In genomic region chr3:156547637-156548036, GRCh38 we compare ENCODE assay signal across 16 cellular contexts. TPM values are rescaled to one million over a fixed set of nuclear protein-coding genes. Genes with fewer than 3 reads are reported as not detected.
DNase-seq lines count a peak whose midpoint lies in the region; ATAC-seq and TF ChIP-seq lines count a peak whose summit lies in the region.
"Had no signal": no experiment of that assay in that cellular context is flagged by ENCODE, and none has a peak within 500 bp of the region (broad histone marks: within the 10 kb centered on the region; RNA-seq: fewer than 3 reads in every experiment).

No MANE protein-coding gene starts in this region.

- ATAC-seq in heart left ventricle (peak; percentile 49 to 78 (median 61)), GM18858 (IDR thresholded peaks at IDR 0.05; ENCODE audit: unreplicated experiment) (no peak)

- TF ChIP-seq POLR2A in heart left ventricle (IDR thresholded peaks at IDR 0.05): no peak

- H3K27ac ChIP-seq in heart left ventricle: peak overlapping the region; percentile 35 to 80 (median 58)
- peak overlapping the region; percentile 70 for H3K27ac ChIP-seq in rectal smooth muscle tissue (ENCODE audit: low read depth, low read length)
- no peak overlapping the region for H3K27ac ChIP-seq in ascending aorta
- H3K27ac ChIP-seq: parathyroid adenoma had no signal

- no peaks in the 10 kb centered on the region for H3K9me3 ChIP-seq in Loucy (ENCODE audit: insufficient read depth, low read depth, low read length)
- no peaks in the 10 kb centered on the region for H3K9me3 ChIP-seq in heart left ventricle
- no peaks in the 10 kb centered on the region for H3K9me3 ChIP-seq in ascending aorta
- H3K9me3 ChIP-seq: breast epithelium had no signal

- no peaks in the 10 kb centered on the region for H3K27me3 ChIP-seq in Loucy (ENCODE audit: insufficient read depth, low read length, poor library complexity, severe bottlenecking)
- H3K27me3 ChIP-seq in heart left ventricle: no peaks in the 10 kb centered on the region
- no peaks in the 10 kb centered on the region for H3K27me3 ChIP-seq in rectal smooth muscle tissue (ENCODE audit: control insufficient read depth, insufficient read depth, low read length)
- no peaks in the 10 kb centered on the region for H3K27me3 ChIP-seq in ascending aorta
- H3K27me3 ChIP-seq: breast epithelium had no signal

- no peak overlapping the region for H3K9ac ChIP-seq in Loucy (ENCODE audit: low read depth, low read length, poor library complexity, severe bottlenecking)
- H3K9ac ChIP-seq in rectal smooth muscle tissue (ENCODE audit: low read length): no peak overlapping the region
- H3K9ac ChIP-seq: parathyroid adenoma had no signal

- TF ChIP-seq CTCF in Loucy (conservative IDR thresholded peaks at IDR 0.05; ENCODE audit: low read length) (no peak), cardiac fibroblast (IDR thresholded peaks at IDR 0.05; ENCODE audit: low read depth, low read length) (no peak), heart left ventricle (IDR thresholded peaks at IDR 0.05) (no peak), ascending aorta (IDR thresholded peaks at IDR 0.05) (no peak)

- DNase-seq in cardiac fibroblast (ENCODE audit: low read depth in 2 of 2): peak; percentile 59 to 65
- peak in 1 of 5 donors; percentile 45 for DNase-seq in heart left ventricle
- no peak for DNase-seq in iPS-NIHi11 (ENCODE audit: low spot score)
- no peak for DNase-seq in germinal center (ENCODE audit: low spot score)
- no peak for DNase-seq in ascending aorta (ENCODE audit: low spot score in 2 of 2)
- DNase-seq: activated CD4-positive, CD25-positive, alpha-beta regulatory T cell treated with anti-CD3 and anti-CD28 coated beads, Interleukin-2, amount 50 U/mL, for 72 hours; activated naive CD4-positive, alpha-beta T cell; AML-193; head of caudate nucleus; NCI-H1105 treated with DMSO at 0.1 percent for 48 hours; stimulated activated CD4-positive, alpha-beta T cell treated with anti-CD3 and anti-CD28 coated beads, Interleukin-15, amount 100 ng/mL, for 24 hours had no signal

- H3K4me3 ChIP-seq in Loucy (ENCODE audit: low read length, poor library complexity, severe bottlenecking): no peak overlapping the region
- no peak overlapping the region for H3K4me3 ChIP-seq in cardiac fibroblast (replicated peaks in 1 of 2; ENCODE audit: low read depth in 2 of 2, low read length in 2 of 2)
- no peak overlapping the region for H3K4me3 ChIP-seq in heart left ventricle
- H3K4me3 ChIP-seq in rectal smooth muscle tissue (ENCODE audit: low read length): no peak overlapping the region
- no peak overlapping the region for H3K4me3 ChIP-seq in ascending aorta

- no peak overlapping the region for H2AFZ ChIP-seq in Loucy (ENCODE audit: low read length)
- H2AFZ ChIP-seq: parathyroid adenoma had no signal

- peaks cover 87% of the 10 kb centered on the region for H3K79me2 ChIP-seq in Loucy (ENCODE audit: insufficient read depth, low read length)

- H3K9me2 ChIP-seq in Loucy (replicated peaks; ENCODE audit: low read depth, low read length): no peaks in the 10 kb centered on the region

- WGBS in heart left ventricle, 4 donors: 28 to 35% (median 29%) methylated on average over 2 of the region's 2 CpGs

- peaks cover 59% of the 10 kb centered on the region for H3K36me3 ChIP-seq in Loucy (ENCODE audit: insufficient read depth, low read length)
- H3K36me3 ChIP-seq in heart left ventricle: peaks cover 0 to 99% (median 92%) of the 10 kb centered on the region in 9 donors
- H3K36me3 ChIP-seq in rectal smooth muscle tissue (ENCODE audit: control insufficient read depth, insufficient read depth, low read length): peaks cover 9% of the 10 kb centered on the region
- peaks cover 11 to 55% of the 10 kb centered on the region in 2 donors for H3K36me3 ChIP-seq in ascending aorta
- H3K36me3 ChIP-seq: breast epithelium had no signal

- H3K4me1 ChIP-seq in Loucy (ENCODE audit: insufficient read depth, low read length, poor library complexity, severe bottlenecking): peaks cover 58% of the 10 kb centered on the region
- H3K4me1 ChIP-seq in heart left ventricle: peaks cover 8 to 99% (median 74%) of the 10 kb centered on the region in 12 donors
- H3K4me1 ChIP-seq in rectal smooth muscle tissue (ENCODE audit: control insufficient read depth, insufficient read depth, low read length): peaks cover 49% of the 10 kb centered on the region
- H3K4me1 ChIP-seq in ascending aorta: peaks cover 0 to 20% of the 10 kb centered on the region in 2 donors

- H4K20me1 ChIP-seq in Loucy (ENCODE audit: insufficient read depth, low read length, poor library complexity, severe bottlenecking): peaks cover 57% of the 10 kb centered on the region

- intact Hi-C loops in heart left ventricle (cut with DNase I) (loop anchor here in 6 of 10 donors (5.0 to 10.0 kb wide), 3 partner anchors 267 to 587 kb away; no protein-coding TSS in a partner anchor), ascending aorta (cut with DNase I) (no loop called here)

- H3F3A ChIP-seq in Loucy (ENCODE audit: low read depth): no peaks in the 10 kb centered on the region

- peak overlapping the region; percentile 93 for H3K4me2 ChIP-seq in Loucy (ENCODE audit: low read depth, low read length, poor library complexity, severe bottlenecking)

RNA-seq across cellular contexts. Expression of gene SSR3, which starts 7.3 kb away (rescaled TPM):
- total RNA-seq in heart left ventricle: 100 to 1,000 TPM; 171 to 456 (median 197) TPM
- polyA plus RNA-seq in heart left ventricle: 100 to 1,000 TPM; 112 to 900 TPM
- 155 TPM for total RNA-seq in ascending aorta

Comparison
In these comparisons a context has a peak if more than half of its experiments do, and no peak if none do; other contexts are left out.
1. DNase-seq: peak in cardiac fibroblast (2 of 2); none in iPS-NIHi11 (single experiment), germinal center (single experiment) and ascending aorta (0 of 2).
2. H3K27ac ChIP-seq: peak in heart left ventricle (12 of 12) and rectal smooth muscle tissue (single experiment); none in ascending aorta (0 of 2).